In the genomic region with DNA sequence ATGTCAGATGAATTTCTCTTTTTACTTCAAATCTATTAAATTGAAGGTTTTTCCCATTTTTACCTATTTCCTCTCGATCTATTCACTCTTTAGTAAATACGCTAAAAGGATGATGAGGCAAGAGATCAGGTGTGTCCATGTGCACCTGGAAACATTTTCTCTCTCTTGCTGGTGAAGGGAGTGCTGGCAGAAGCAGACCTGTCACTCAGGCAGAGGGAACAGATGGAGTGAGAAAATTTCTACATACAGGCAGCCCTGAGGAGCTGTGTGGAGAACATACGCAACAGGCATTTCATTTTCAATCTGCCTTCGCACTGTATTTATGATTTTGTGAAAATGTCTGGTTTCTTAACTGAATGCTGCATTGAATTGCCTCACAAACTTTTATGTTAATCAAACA, we compare ENCODE assay signal across 24 cellular contexts.
DNase-seq lines count a peak whose midpoint lies in the region; ATAC-seq and TF ChIP-seq lines count a peak whose summit lies in the region.
"Had no signal": no experiment of that assay in that cellular context is flagged by ENCODE, and none has a peak within 500 bp of the region (broad histone marks: within the 10 kb centered on the region; RNA-seq: fewer than 3 reads in every experiment).

No MANE protein-coding gene starts in this region.

- CTCF ChIA-PET in mammary epithelial cell (lab: Charles Lee; ENCODE audit: low non-redundant PET) = no interaction called here

- 0 out of 2 replicates have a peak overlapping the region, but pooled peaks have one; percentile 45 for H3K27ac ChIP-seq in 22Rv1
- no peak overlapping the region for H3K27ac ChIP-seq in mammary epithelial cell (ENCODE audit: insufficient read depth, low read depth, low read length)
- H3K27ac ChIP-seq: A549 had no signal

- 88% methylated on average over 4 of the region's 4 CpGs for WGBS in mammary epithelial cell (ENCODE audit: low coverage, missing lambda C conversion rate)

- H3K36me3 ChIP-seq in mammary epithelial cell (ENCODE audit: insufficient read depth, low read length) = no peaks in the 10 kb centered on the region

- peak overlapping the region; percentile 38 for H3K27ac Mint-ChIP-seq in memory B cell
- H3K27ac Mint-ChIP-seq: CD4-positive, alpha-beta memory T cell had no signal

- no peaks in the 10 kb centered on the region for H3K36me3 Mint-ChIP-seq in memory B cell
- H3K36me3 Mint-ChIP-seq: CD4-positive, alpha-beta memory T cell had no signal

- H3K4me2 ChIP-seq in mammary epithelial cell (ENCODE audit: insufficient read depth, low read depth, low read length) = no peak overlapping the region
- H3K4me2 ChIP-seq: A549, SK-N-SH had no signal

- H3K4me3 Mint-ChIP-seq in memory B cell = no peak overlapping the region
- H3K4me3 Mint-ChIP-seq: CD4-positive, alpha-beta memory T cell had no signal

- no peak overlapping the region for H3K4me3 ChIP-seq in mammary epithelial cell (replicated peaks in 1 of 3; ENCODE audit: insufficient read depth in 1 of 3, low read depth in 2 of 3, low read length in 3 of 3)
- H3K4me3 ChIP-seq: A549 had no signal

- H3K27me3 Mint-ChIP-seq in memory B cell = no peaks in the 10 kb centered on the region
- H3K27me3 Mint-ChIP-seq: CD4-positive, alpha-beta memory T cell had no signal

- TF ChIP-seq CTCF in 22Rv1 (IDR thresholded peaks at IDR 0.05) = no peak
- TF ChIP-seq CTCF in mammary epithelial cell (conservative IDR thresholded peaks at IDR 0.05 in 1 of 2, IDR thresholded peaks at IDR 0.05 in 1 of 2; ENCODE audit: extremely low read depth in 1 of 2, insufficient read depth in 1 of 2, low read depth in 1 of 2, low read length in 2 of 2) = no peak

- H3K9ac ChIP-seq in mammary epithelial cell (ENCODE audit: insufficient read depth, low read length) = no peak overlapping the region
- H3K9ac ChIP-seq: SK-N-SH had no signal

- no peaks in the 10 kb centered on the region for H3K27me3 ChIP-seq in mammary epithelial cell (ENCODE audit: insufficient read depth, low read length)

- H3K4me1 Mint-ChIP-seq in memory B cell = peaks cover 9% of the 10 kb centered on the region
- H3K4me1 Mint-ChIP-seq: CD4-positive, alpha-beta memory T cell had no signal

- in situ Hi-C loops in mammary epithelial cell (cut with MboI; ENCODE audit: low sequenced_read_pairs in 2 of 2) = loop anchor here (10.0 to 25.0 kb wide), 2 partner anchors 325 to 332 kb away; no protein-coding TSS in a partner anchor

- no peak overlapping the region for H2AFZ ChIP-seq in mammary epithelial cell (ENCODE audit: low read depth, low read length)

- no peak for ATAC-seq in memory B cell (ENCODE audit: low read depth)
- no peak for ATAC-seq in HG03025 (IDR thresholded peaks at IDR 0.05; ENCODE audit: low FRiP score, unreplicated experiment)
- ATAC-seq: A549, HepG2, PC-3 had no signal

- no peaks in the 10 kb centered on the region for H3K9me3 ChIP-seq in mammary epithelial cell (replicated peaks; ENCODE audit: insufficient read depth, low read length)
- H3K9me3 ChIP-seq: A549, SK-N-SH had no signal

- BruUV-seq in mammary epithelial cell (replicated peaks; lab: Mats Ljungman, UMichigan) = no TSS peak

- dilution Hi-C loops in mammary epithelial cell (cut with HindIII; ENCODE audit: low sequenced_read_pairs) = no loop called here

- no peaks in the 10 kb centered on the region for H4K20me1 ChIP-seq in mammary epithelial cell (ENCODE audit: insufficient read depth, low read length)

- H3K79me2 ChIP-seq in mammary epithelial cell (ENCODE audit: insufficient read depth, low read length) = no peaks in the 10 kb centered on the region

- H3K4me1 ChIP-seq in mammary epithelial cell (ENCODE audit: insufficient read depth, low read length) = no peaks in the 10 kb centered on the region
- H3K4me1 ChIP-seq: A549 had no signal

- peak; percentile 36 to 58 for DNase-seq in NCI-H446 (lab: John Stamatoyannopoulos, UW)
- DNase-seq in cerebellar nuclear complex (lab: John Stamatoyannopoulos, UW) = peak; percentile 80 to 92
- no peak for DNase-seq in memory B cell (ENCODE audit: low spot score in 2 of 2)
- no peak for DNase-seq in stimulated activated CD8-positive, alpha-beta memory T cell treated with anti-CD3 and anti-CD28 coated beads, Interleukin-4, amount 100 ng/mL, for 48 hours
- no peak for DNase-seq in mammary epithelial cell
- no peak for DNase-seq in retina
- DNase-seq: AML-193; CD4-positive, alpha-beta memory T cell; COR-L47; DMS53; Karpas-422; NCI-H1092; NCI-H1417 treated with DMSO at 0.1 percent for 48 hours; NCI-H187; NCI-H2081 treated with DMSO at 0.1 percent for 48 hours; NCI-H2171; NCI-H526; NK-92 treated with Interleukin-12 subunit alpha and Interleukin-12 subunit beta, amount 100 ng/mL, for 24 hours; PC-3; SK-N-SH had no signal

- intact Hi-C loops in mammary epithelial cell (cut with micrococcal nuclease) = no loop called here

- no peaks in the 10 kb centered on the region for H3K9me3 Mint-ChIP-seq in memory B cell

Comparison
In these comparisons a context has a peak if more than half of its experiments do, and no peak if none do; other contexts are left out.
1. DNase-seq: peak in NCI-H446 (2 of 2) and cerebellar nuclear complex (2 of 2); none in memory B cell (0 of 2), stimulated activated CD8-positive, alpha-beta memory T cell treated with anti-CD3 and anti-CD28 coated beads, Interleukin-4, amount 100 ng/mL, for 48 hours (single experiment), mammary epithelial cell (single experiment) and retina (single experiment).